17 cellular contexts compared by ENCODE assay signal in genomic region chr14:102297436-102298170, GRCh38. TPM values are rescaled to one million over a fixed set of nuclear protein-coding genes. Genes with fewer than 3 reads are reported as not detected.
DNase-seq lines count a peak whose midpoint lies in the region; ATAC-seq and TF ChIP-seq lines count a peak whose summit lies in the region.
"Had no signal": no experiment of that assay in that cellular context is flagged by ENCODE, and none has a peak within 500 bp of the region (broad histone marks: within the 10 kb centered on the region; RNA-seq: fewer than 3 reads in every experiment).

No MANE protein-coding gene starts in this region.

- no peak overlapping the region for H3K4me3 Mint-ChIP-seq in stimulated activated memory B cell treated with anti-CD40 and anti-IgM and Interleukin-4, amounts not matched to agents 10 μg/mL and 1 μg/mL and 100 μg/mL, for 72 hours
- no peak overlapping the region for H3K4me3 Mint-ChIP-seq in MCF 10A (ENCODE audit: unreplicated experiment)
- H3K4me3 Mint-ChIP-seq: CD4-positive, CD25-positive, alpha-beta regulatory T cell; GM23338; HFFc6; IgD-negative memory B cell had no signal

- no peaks in the 10 kb centered on the region for H3K36me3 Mint-ChIP-seq in stimulated activated memory B cell treated with anti-CD40 and anti-IgM and Interleukin-4, amounts not matched to agents 10 μg/mL and 1 μg/mL and 100 μg/mL, for 72 hours
- peaks cover 6% of the 10 kb centered on the region for H3K36me3 Mint-ChIP-seq in MCF 10A (ENCODE audit: insufficient read depth, unreplicated experiment)
- H3K36me3 Mint-ChIP-seq: CD4-positive, CD25-positive, alpha-beta regulatory T cell; IgD-negative memory B cell had no signal

- no peak overlapping the region for H3K18ac ChIP-seq in mesenchymal stem cell (ENCODE audit: low read depth in 1 of 2, low read length in 2 of 2)

- H3K27ac ChIP-seq in right cardiac atrium (ENCODE audit: low read length) (no peak overlapping the region), mesenchymal stem cell (ENCODE audit: low read length, poor library complexity, severe bottlenecking) (no peak overlapping the region)

- H3K4me1 ChIP-seq in right cardiac atrium (ENCODE audit: control insufficient read depth, insufficient read depth, low read length) (no peaks in the 10 kb centered on the region), mesenchymal stem cell (ENCODE audit: control insufficient read depth, insufficient read depth, low read depth, low read length) (peaks cover 3% of the 10 kb centered on the region)
- H3K4me1 ChIP-seq: BE2C, Caco-2 had no signal

- H4K8ac ChIP-seq in mesenchymal stem cell (ENCODE audit: low read length): no peak overlapping the region

- H2AK5ac ChIP-seq in mesenchymal stem cell (ENCODE audit: low read length, severe bottlenecking): no peak overlapping the region

- no peak overlapping the region for H4K91ac ChIP-seq in mesenchymal stem cell (ENCODE audit: low read length)

- no peak overlapping the region for H2BK5ac ChIP-seq in mesenchymal stem cell (ENCODE audit: low read depth, low read length, poor library complexity, severe bottlenecking)

- H2BK12ac ChIP-seq in mesenchymal stem cell (ENCODE audit: low read length in 2 of 2): no peak overlapping the region

- peaks cover 24% of the 10 kb centered on the region for H3K79me1 ChIP-seq in mesenchymal stem cell (replicated peaks; ENCODE audit: low read length, poor library complexity, severe bottlenecking)

- no peak for TF ChIP-seq CTCF in MCF 10A (IDR thresholded peaks at IDR 0.05; ENCODE audit: unreplicated experiment)

- peaks cover 0 to 13% of the 10 kb centered on the region in 2 experiments for H3K36me3 ChIP-seq in mesenchymal stem cell (ENCODE audit: control insufficient read depth in 1 of 2, insufficient read depth in 2 of 2, low read depth in 1 of 2, low read length in 2 of 2)
- H3K36me3 ChIP-seq: BE2C had no signal

- ATAC-seq in right cardiac atrium (peak; percentile 24 to 27), left cardiac atrium (no peak)
- peak; percentile 12 for ATAC-seq in stimulated activated memory B cell treated with anti-CD40 and anti-IgM and Interleukin-4, amounts not matched to agents 10 μg/mL and 1 μg/mL and 100 μg/mL, for 72 hours
- ATAC-seq: GM23338, HCT116, HepG2 had no signal

- no peaks in the 10 kb centered on the region for H3K27me3 Mint-ChIP-seq in stimulated activated memory B cell treated with anti-CD40 and anti-IgM and Interleukin-4, amounts not matched to agents 10 μg/mL and 1 μg/mL and 100 μg/mL, for 72 hours
- H3K27me3 Mint-ChIP-seq in MCF 10A (ENCODE audit: insufficient read depth, unreplicated experiment): no peaks in the 10 kb centered on the region

- H2BK120ac ChIP-seq in mesenchymal stem cell (ENCODE audit: low read depth, low read length): no peak overlapping the region

- no peak overlapping the region for H3K23ac ChIP-seq in mesenchymal stem cell (ENCODE audit: low read length in 2 of 2)

- H3K9ac ChIP-seq in mesenchymal stem cell (ENCODE audit: low read length): no peak overlapping the region

- POLR2A ChIA-PET in MCF 10A (lab: Yijun Ruan, JAX): no interaction called here

- WGBS in right cardiac atrium: 96% methylated on average over 33 of the region's 33 CpGs
- WGBS in mesenchymal stem cell: 94% methylated on average over 33 of the region's 33 CpGs

- CTCF ChIA-PET in MCF 10A (lab: Yijun Ruan, JAX): interaction anchor here (0.6 to 1.3 kb wide), 3 partner anchors 16 to 143 kb away, joined by 3 to 4 read pairs (median 3); no protein-coding TSS in a partner anchor

- H3K9me3 Mint-ChIP-seq in stimulated activated memory B cell treated with anti-CD40 and anti-IgM and Interleukin-4, amounts not matched to agents 10 μg/mL and 1 μg/mL and 100 μg/mL, for 72 hours: no peaks in the 10 kb centered on the region
- no peaks in the 10 kb centered on the region for H3K9me3 Mint-ChIP-seq in MCF 10A (ENCODE audit: unreplicated experiment)
- H3K9me3 Mint-ChIP-seq: IgD-negative memory B cell had no signal

- H3K4ac ChIP-seq in mesenchymal stem cell (ENCODE audit: low read depth in 1 of 2, low read length in 2 of 2): no peak overlapping the region

- H2AFZ ChIP-seq in mesenchymal stem cell (ENCODE audit: low read depth, low read length): no peak overlapping the region
- H2AFZ ChIP-seq: GM23338 had no signal

- H3K4me2 ChIP-seq in mesenchymal stem cell (ENCODE audit: low read length, poor library complexity, severe bottlenecking): no peak overlapping the region
- H3K4me2 ChIP-seq: GM23338 had no signal

- H3K27me3 ChIP-seq in right cardiac atrium (ENCODE audit: control insufficient read depth, insufficient read depth): no peaks in the 10 kb centered on the region
- no peaks in the 10 kb centered on the region for H3K27me3 ChIP-seq in mesenchymal stem cell (ENCODE audit: control insufficient read depth in 1 of 2, insufficient read depth in 1 of 2, low read length in 2 of 2)
- H3K27me3 ChIP-seq: BE2C had no signal

- intact Hi-C loops in right cardiac atrium (cut with DNase I) (no loop called here), left cardiac atrium (cut with DNase I) (no loop called here), MCF 10A (cut with micrococcal nuclease) (no loop called here)

- DNase-seq in right cardiac atrium: no peak
- no peak for DNase-seq in left cardiac atrium
- no peak for DNase-seq in mesenchymal stem cell
- no peak for DNase-seq in H4 (ENCODE audit: low spot score)
- DNase-seq in MCF 10A (ENCODE audit: unreplicated experiment): no peak
- DNase-seq: ACHN; BE2C; C1 segment of cervical spinal cord; Caco-2; CD4-positive, CD25-positive, alpha-beta regulatory T cell; H7; HFFc6 had no signal

- no peaks in the 10 kb centered on the region for H3K4me1 Mint-ChIP-seq in stimulated activated memory B cell treated with anti-CD40 and anti-IgM and Interleukin-4, amounts not matched to agents 10 μg/mL and 1 μg/mL and 100 μg/mL, for 72 hours
- H3K4me1 Mint-ChIP-seq in MCF 10A (ENCODE audit: insufficient read depth, unreplicated experiment): peaks cover 6% of the 10 kb centered on the region
- H3K4me1 Mint-ChIP-seq: CD4-positive, CD25-positive, alpha-beta regulatory T cell; GM23338; IgD-negative memory B cell had no signal

- H2BK15ac ChIP-seq in mesenchymal stem cell (ENCODE audit: low read depth, poor library complexity, severe bottlenecking): peak overlapping the region; percentile 48

- no peak overlapping the region for H3K27ac Mint-ChIP-seq in stimulated activated memory B cell treated with anti-CD40 and anti-IgM and Interleukin-4, amounts not matched to agents 10 μg/mL and 1 μg/mL and 100 μg/mL, for 72 hours
- no peak overlapping the region for H3K27ac Mint-ChIP-seq in MCF 10A (ENCODE audit: low read depth, unreplicated experiment)
- H3K27ac Mint-ChIP-seq: GM23338, HFFc6, IgD-negative memory B cell had no signal

- BruUV-seq in MCF 10A (replicated peaks; lab: Mats Ljungman, UMichigan): no TSS peak

- no peaks in the 10 kb centered on the region for H3K9me3 ChIP-seq in right cardiac atrium (ENCODE audit: control insufficient read depth, low read length)
- H3K9me3 ChIP-seq in mesenchymal stem cell (ENCODE audit: control insufficient read depth, low read length): no peaks in the 10 kb centered on the region
- H3K9me3 ChIP-seq: Caco-2 had no signal

- no peak overlapping the region for H3K14ac ChIP-seq in mesenchymal stem cell (ENCODE audit: low read length in 2 of 2)

- H3K4me3 ChIP-seq in right cardiac atrium (ENCODE audit: low read length) (no peak overlapping the region), mesenchymal stem cell (ENCODE audit: insufficient read depth in 1 of 2, low read depth in 1 of 2, low read length in 2 of 2) (no peak overlapping the region)
- H3K4me3 ChIP-seq: GM23338 had no signal

RNA-seq across cellular contexts. Expression of gene MOK, which starts 7.4 kb away (rescaled TPM):
- total RNA-seq in right cardiac atrium (10 to 100 TPM; 11.4 to 18.4 (median 13.5) TPM), left cardiac atrium (10 to 100 TPM; 10.8 to 15.3 TPM), MCF 10A (2022) (61.7 and 98.9 TPM in 2 replicates)
- 13.9 TPM for polyA plus RNA-seq in right cardiac atrium
- polyA plus RNA-seq in mesenchymal stem cell (2013, experiment 1 of 2): 6.9 TPM
- 7.7 TPM for polyA plus RNA-seq in mesenchymal stem cell (2013, experiment 2 of 2)
- 1.6 and 2.0 TPM in 2 replicates for total RNA-seq in H4 (2014; rRNA removed; shearing (Covaris generic))

RNA-seq across cellular contexts. Expression of gene ZNF839, which starts 21.9 kb away (rescaled TPM):
- total RNA-seq in right cardiac atrium (10 to 100 TPM in 1 of 4 donors, 1 to 10 TPM in 3; 5.7 to 11.0 (median 7.0) TPM), left cardiac atrium (1 to 10 TPM; 5.9 to 6.4 TPM), MCF 10A (2022) (20.3 and 23.0 TPM in 2 replicates)
- 7.0 TPM for polyA plus RNA-seq in right cardiac atrium
- polyA plus RNA-seq in mesenchymal stem cell (2013, experiment 1 of 2): 3.4 TPM
- polyA plus RNA-seq in mesenchymal stem cell (2013, experiment 2 of 2): 3.8 TPM
- 2.7 and 5.0 TPM in 2 replicates for total RNA-seq in H4 (2014; rRNA removed; shearing (Covaris generic))

Comparison
In these comparisons a context has a peak if more than half of its experiments do, and no peak if none do; other contexts are left out.
1. ATAC-seq: peak in right cardiac atrium (2 of 2) and stimulated activated memory B cell treated with anti-CD40 and anti-IgM and Interleukin-4, amounts not matched to agents 10 μg/mL and 1 μg/mL and 100 μg/mL, for 72 hours (single experiment); none in left cardiac atrium (0 of 2).